1 cellular context compared by ENCODE assay signal in genomic region chr16:85415196-85415988, GRCh38.
TF ChIP-seq lines count a peak whose summit lies in the region.

No MANE protein-coding gene starts in this region.

TF ChIP-seq in IMR-90, 13 proteins besides CTCF, POLR2A, EP300 and RAD21 (continued from another document):
- TF ChIP-seq USF2 (IDR thresholded peaks at IDR 0.05; ENCODE audit: low read depth, low read length), result no peak
- TF ChIP-seq NFE2L2 (IDR thresholded peaks at IDR 0.05; ENCODE audit: low read depth, low read length), result no peak
TF ChIP-seq in IMR-90: peak in this region for 0.
